Comparison of ENCODE assay signal across 8 cellular contexts in genomic region chr11:22432331-22433065, GRCh38.
DNase-seq lines count a peak whose midpoint lies in the region.

No MANE protein-coding gene starts in this region.

- H3K4me1 ChIP-seq in muscle layer of duodenum (ENCODE audit: control insufficient read depth in 1 of 2, insufficient read depth in 2 of 2, low read length in 2 of 2), result peaks cover 0 to 6% of the 10 kb centered on the region in 2 donors

- no peaks in the 10 kb centered on the region for H3K36me3 ChIP-seq in muscle layer of duodenum (ENCODE audit: control insufficient read depth in 1 of 2, insufficient read depth in 2 of 2, low read length in 2 of 2)

- H3K27me3 ChIP-seq in muscle layer of duodenum (ENCODE audit: low read depth, low read length), result no peaks in the 10 kb centered on the region

- DNase-seq in DMS53 treated with DMSO at 0.1 percent for 48 hours (lab: John Stamatoyannopoulos, UW; ENCODE audit: unreplicated experiment) (peak; percentile 28), NCI-H2107 (lab: John Stamatoyannopoulos, UW) (peak; percentile 84), epithelial cell of prostate (ENCODE audit: low read depth, low spot score) (no peak), HCEC 1CT (no peak), NCI-H774 (lab: John Stamatoyannopoulos, UW) (no peak), SW480 (ENCODE audit: low spot score) (no peak)
- no peak for DNase-seq in NK-92 treated with Interleukin-12 subunit alpha and Interleukin-12 subunit beta, amount 100 ng/mL, for 24 hours (lab: John Stamatoyannopoulos, UW)

- no peaks in the 10 kb centered on the region for H3K9me3 ChIP-seq in muscle layer of duodenum (ENCODE audit: control insufficient read depth in 1 of 2, low read length in 2 of 2)

- peak overlapping the region; percentile 32 for H3K27ac ChIP-seq in epithelial cell of prostate
- no peak overlapping the region for H3K27ac ChIP-seq in muscle layer of duodenum (ENCODE audit: low read length)

- peak overlapping the region; percentile 56 to 70 for H3K4me3 ChIP-seq in muscle layer of duodenum (ENCODE audit: low read depth in 1 of 2, low read length in 2 of 2)

Comparison
In these comparisons a context has a peak if more than half of its experiments do, and no peak if none do; other contexts are left out.
1. DNase-seq: peak in DMS53 treated with DMSO at 0.1 percent for 48 hours (single experiment) and NCI-H2107 (single experiment); none in epithelial cell of prostate (single experiment), HCEC 1CT (single experiment), NK-92 treated with Interleukin-12 subunit alpha and Interleukin-12 subunit beta, amount 100 ng/mL, for 24 hours (single experiment), NCI-H774 (single experiment) and SW480 (single experiment).